ENCODE assay signal across 8 cellular contexts in genomic region chr17:76141212-76142043, GRCh38. TPM values are rescaled to one million over a fixed set of nuclear protein-coding genes. Genes with fewer than 3 reads are reported as not detected.
A peak's percentile ranks its signal among the peaks of the same experiment; 100 is the strongest.
DNase-seq lines count a peak whose midpoint lies in the region; ATAC-seq and TF ChIP-seq lines count a peak whose summit lies in the region.

FOXJ1 (minus strand) TSS chr17:76141245; CDS start chr17:76140395, 850 bp downstream.

- H3K36me3 ChIP-seq in CD4-positive, alpha-beta memory T cell (ENCODE audit: insufficient read depth, low read length), result no peaks in the 10 kb centered on the region

- H3K27me3 Mint-ChIP-seq in CD4-positive, alpha-beta memory T cell, result peaks cover 3% of the 10 kb centered on the region in 2 donors
- H3K27me3 Mint-ChIP-seq in activated T-helper 2 cell treated with anti-CD3 and anti-CD28 coated beads, Interferon-gamma antibody, Interleukin-2, Interleukin-4, amounts not matched to agents 10 μg/mL and 5 μg/mL and 100 μg/mL, durations not matched to agents 14 hours and 24 hours and 36 hours (ENCODE audit: low read depth), result peaks cover 11% of the 10 kb centered on the region
- peaks cover 76% of the 10 kb centered on the region for H3K27me3 Mint-ChIP-seq in nephron (ENCODE audit: low read depth)
- H3K27me3 Mint-ChIP-seq in stimulated activated naive B cell treated with anti-CD40 and anti-IgM and Interleukin-4, amounts not matched to agents 10 μg/mL and 1 μg/mL and 100 μg/mL, for 72 hours, result peaks cover 15 to 27% of the 10 kb centered on the region in 2 donors

- no peaks in the 10 kb centered on the region for H3K9me3 Mint-ChIP-seq in CD4-positive, alpha-beta memory T cell
- H3K9me3 Mint-ChIP-seq in activated T-helper 2 cell treated with anti-CD3 and anti-CD28 coated beads, Interferon-gamma antibody, Interleukin-2, Interleukin-4, amounts not matched to agents 10 μg/mL and 5 μg/mL and 100 μg/mL, durations not matched to agents 14 hours and 24 hours and 36 hours, result no peaks in the 10 kb centered on the region
- no peaks in the 10 kb centered on the region for H3K9me3 Mint-ChIP-seq in nephron
- no peaks in the 10 kb centered on the region for H3K9me3 Mint-ChIP-seq in stimulated activated naive B cell treated with anti-CD40 and anti-IgM and Interleukin-4, amounts not matched to agents 10 μg/mL and 1 μg/mL and 100 μg/mL, for 72 hours

- H3K4me1 Mint-ChIP-seq in CD4-positive, alpha-beta memory T cell, result peaks cover 39 to 63% (median 50%) of the 10 kb centered on the region in 4 donors
- H3K4me1 Mint-ChIP-seq in activated T-helper 2 cell treated with anti-CD3 and anti-CD28 coated beads, Interferon-gamma antibody, Interleukin-2, Interleukin-4, amounts not matched to agents 10 μg/mL and 5 μg/mL and 100 μg/mL, durations not matched to agents 14 hours and 24 hours and 36 hours (ENCODE audit: low read depth), result peaks cover 45% of the 10 kb centered on the region
- H3K4me1 Mint-ChIP-seq in nephron, result peaks cover 44% of the 10 kb centered on the region
- peaks cover 44 to 64% of the 10 kb centered on the region in 2 donors for H3K4me1 Mint-ChIP-seq in stimulated activated naive B cell treated with anti-CD40 and anti-IgM and Interleukin-4, amounts not matched to agents 10 μg/mL and 1 μg/mL and 100 μg/mL, for 72 hours

- intact Hi-C loops in CD4-positive, alpha-beta memory T cell (cut with micrococcal nuclease), result no loop called here
- intact Hi-C loops in activated T-helper 2 cell treated with anti-CD3 and anti-CD28 coated beads, Interferon-gamma antibody, Interleukin-2, Interleukin-4, amounts not matched to agents 10 μg/mL and 5 μg/mL and 100 μg/mL, durations not matched to agents 14 hours and 24 hours and 36 hours (cut with micrococcal nuclease), result loop anchor here (5.0 kb wide), 2 partner anchors 41 to 131 kb away; no protein-coding TSS in a partner anchor

- peak within 1 kb of the TSS; percentile 75 to 94 (median 84) for H3K4me3 Mint-ChIP-seq in CD4-positive, alpha-beta memory T cell
- peak within 1 kb of the TSS; percentile 61 for H3K4me3 Mint-ChIP-seq in activated T-helper 2 cell treated with anti-CD3 and anti-CD28 coated beads, Interferon-gamma antibody, Interleukin-2, Interleukin-4, amounts not matched to agents 10 μg/mL and 5 μg/mL and 100 μg/mL, durations not matched to agents 14 hours and 24 hours and 36 hours (ENCODE audit: low read depth)
- peak within 1 kb of the TSS; percentile 82 to 86 (median 85) for H3K4me3 Mint-ChIP-seq in nephron
- H3K4me3 Mint-ChIP-seq in stimulated activated naive B cell treated with anti-CD40 and anti-IgM and Interleukin-4, amounts not matched to agents 10 μg/mL and 1 μg/mL and 100 μg/mL, for 72 hours, result peak within 1 kb of the TSS; percentile 76 to 86

- H3K27ac ChIP-seq in CD4-positive, alpha-beta memory T cell (ENCODE audit: low read depth, low read length), result no peak within 1 kb of the TSS
- H3K27ac ChIP-seq in RWPE1, result no peak within 1 kb of the TSS

- peaks cover 66% of the 10 kb centered on the region for H3K4me1 ChIP-seq in CD4-positive, alpha-beta memory T cell (ENCODE audit: insufficient read depth, low read length)

- CTCF ChIA-PET in CD4-positive, alpha-beta memory T cell (lab: Charles Lee; ENCODE audit: partially characterized antibody), result interaction anchor here (0.9 to 18.1 kb wide), 5 partner anchors 10 to 138 kb away, joined by 3 to 214 read pairs (median 5); no protein-coding TSS in a partner anchor
- CTCF ChIA-PET in RWPE1 (lab: Yijun Ruan, JAX), result interaction anchor here (0.5 to 2.2 kb wide), 4 partner anchors 20 to 357 kb away, joined by 3 to 12 read pairs (median 8); no protein-coding TSS in a partner anchor

- peak; percentile 65 for ATAC-seq in GM21529 (IDR thresholded peaks at IDR 0.05; ENCODE audit: unreplicated experiment)
- peak; percentile 79 to 84 for ATAC-seq in stimulated activated naive B cell treated with anti-CD40 and anti-IgM and Interleukin-4, amounts not matched to agents 10 μg/mL and 1 μg/mL and 100 μg/mL, for 72 hours (replicated peaks)

- H3K9me3 ChIP-seq in CD4-positive, alpha-beta memory T cell (ENCODE audit: control insufficient read depth in 1 of 2, low read length in 2 of 2), result no peaks in the 10 kb centered on the region

- peak within 1 kb of the TSS; percentile 19 to 48 for H3K4me3 ChIP-seq in CD4-positive, alpha-beta memory T cell (ENCODE audit: low read length in 2 of 2)

- peak; percentile 90 to 93 (median 92) for DNase-seq in CD4-positive, alpha-beta memory T cell
- DNase-seq in LoVo (ENCODE audit: low spot score), result peak; percentile 89
- peak; percentile 98 for DNase-seq in RWPE1 (ENCODE audit: low spot score)
- peak; percentile 90 for DNase-seq in activated T-helper 2 cell treated with anti-CD3 and anti-CD28 coated beads, Interferon-gamma antibody, Interleukin-2, Interleukin-4, amounts not matched to agents 10 μg/mL and 5 μg/mL and 100 μg/mL, durations not matched to agents 14 hours and 24 hours and 36 hours (ENCODE audit: low spot score)
- DNase-seq in fibroblast of the conjunctiva (ENCODE audit: low read depth), result peak; percentile 75
- peak; percentile 84 for DNase-seq in stimulated activated naive B cell treated with anti-CD40 and anti-IgM and Interleukin-4, amounts not matched to agents 10 μg/mL and 1 μg/mL and 100 μg/mL, for 72 hours

- peaks cover 4% of the 10 kb centered on the region for H3K27me3 ChIP-seq in CD4-positive, alpha-beta memory T cell (ENCODE audit: insufficient read depth, low read length)

- POLR2A ChIA-PET in CD4-positive, alpha-beta memory T cell (lab: Charles Lee; ENCODE audit: partially characterized antibody), result interaction anchor here (0.6 to 8.1 kb wide), 15 partner anchors 11 to 153 kb away, joined by 3 to 157 read pairs (median 4); partner anchors contain the start of gene UBALD2
- POLR2A ChIA-PET in RWPE1 (lab: Yijun Ruan, JAX; ENCODE audit: low non-redundant PET), result no interaction called here

- H3K27ac Mint-ChIP-seq in CD4-positive, alpha-beta memory T cell, result peak within 1 kb of the TSS; percentile 78 to 96 (median 85)
- no peak within 1 kb of the TSS for H3K27ac Mint-ChIP-seq in activated T-helper 2 cell treated with anti-CD3 and anti-CD28 coated beads, Interferon-gamma antibody, Interleukin-2, Interleukin-4, amounts not matched to agents 10 μg/mL and 5 μg/mL and 100 μg/mL, durations not matched to agents 14 hours and 24 hours and 36 hours
- H3K27ac Mint-ChIP-seq in nephron, result peak within 1 kb of the TSS; percentile 60 to 78 (median 64)
- H3K27ac Mint-ChIP-seq in stimulated activated naive B cell treated with anti-CD40 and anti-IgM and Interleukin-4, amounts not matched to agents 10 μg/mL and 1 μg/mL and 100 μg/mL, for 72 hours, result peak within 1 kb of the TSS; percentile 59

- TF ChIP-seq CTCF in RWPE1 (conservative IDR thresholded peaks at IDR 0.05; ENCODE audit: low read depth) (no peak), nephron (IDR thresholded peaks at IDR 0.05; ENCODE audit: unreplicated experiment in 3 of 3) (no peak)

- H3K36me3 Mint-ChIP-seq in CD4-positive, alpha-beta memory T cell, result no peaks in the 10 kb centered on the region
- peaks cover 5% of the 10 kb centered on the region for H3K36me3 Mint-ChIP-seq in activated T-helper 2 cell treated with anti-CD3 and anti-CD28 coated beads, Interferon-gamma antibody, Interleukin-2, Interleukin-4, amounts not matched to agents 10 μg/mL and 5 μg/mL and 100 μg/mL, durations not matched to agents 14 hours and 24 hours and 36 hours (ENCODE audit: low read depth)
- H3K36me3 Mint-ChIP-seq in nephron (ENCODE audit: low read depth), result no peaks in the 10 kb centered on the region
- peaks cover 0 to 1% of the 10 kb centered on the region in 2 donors for H3K36me3 Mint-ChIP-seq in stimulated activated naive B cell treated with anti-CD40 and anti-IgM and Interleukin-4, amounts not matched to agents 10 μg/mL and 1 μg/mL and 100 μg/mL, for 72 hours

RNA-seq across cellular contexts. Expression of gene FOXJ1, which starts in this region (rescaled TPM):
- total RNA-seq in CD4-positive, alpha-beta memory T cell, result under 1 TPM; 0.19 to 0.20 TPM
- polyA plus RNA-seq in CD4-positive, alpha-beta memory T cell, result not detected
- total RNA-seq in activated T-helper 2 cell treated with anti-CD3 and anti-CD28 coated beads, Interferon-gamma antibody, Interleukin-2, Interleukin-4, amounts not matched to agents 10 μg/mL and 5 μg/mL and 100 μg/mL, durations not matched to agents 14 hours and 24 hours and 36 hours, result 0.11 TPM in 2 replicates

Comparison
In these comparisons a context has a peak if more than half of its experiments do, and no peak if none do; other contexts are left out.
1. Peak in DNase-seq and H3K4me3 ChIP-seq in CD4-positive, alpha-beta memory T cell; RNA of the gene not detected or under 1 TPM.
2. Peak in DNase-seq in activated T-helper 2 cell treated with anti-CD3 and anti-CD28 coated beads, Interferon-gamma antibody, Interleukin-2, Interleukin-4, amounts not matched to agents 10 μg/mL and 5 μg/mL and 100 μg/mL, durations not matched to agents 14 hours and 24 hours and 36 hours; RNA of the gene not detected or under 1 TPM.